ENCODE assay signal across 7 cellular contexts in the genomic region with DNA sequence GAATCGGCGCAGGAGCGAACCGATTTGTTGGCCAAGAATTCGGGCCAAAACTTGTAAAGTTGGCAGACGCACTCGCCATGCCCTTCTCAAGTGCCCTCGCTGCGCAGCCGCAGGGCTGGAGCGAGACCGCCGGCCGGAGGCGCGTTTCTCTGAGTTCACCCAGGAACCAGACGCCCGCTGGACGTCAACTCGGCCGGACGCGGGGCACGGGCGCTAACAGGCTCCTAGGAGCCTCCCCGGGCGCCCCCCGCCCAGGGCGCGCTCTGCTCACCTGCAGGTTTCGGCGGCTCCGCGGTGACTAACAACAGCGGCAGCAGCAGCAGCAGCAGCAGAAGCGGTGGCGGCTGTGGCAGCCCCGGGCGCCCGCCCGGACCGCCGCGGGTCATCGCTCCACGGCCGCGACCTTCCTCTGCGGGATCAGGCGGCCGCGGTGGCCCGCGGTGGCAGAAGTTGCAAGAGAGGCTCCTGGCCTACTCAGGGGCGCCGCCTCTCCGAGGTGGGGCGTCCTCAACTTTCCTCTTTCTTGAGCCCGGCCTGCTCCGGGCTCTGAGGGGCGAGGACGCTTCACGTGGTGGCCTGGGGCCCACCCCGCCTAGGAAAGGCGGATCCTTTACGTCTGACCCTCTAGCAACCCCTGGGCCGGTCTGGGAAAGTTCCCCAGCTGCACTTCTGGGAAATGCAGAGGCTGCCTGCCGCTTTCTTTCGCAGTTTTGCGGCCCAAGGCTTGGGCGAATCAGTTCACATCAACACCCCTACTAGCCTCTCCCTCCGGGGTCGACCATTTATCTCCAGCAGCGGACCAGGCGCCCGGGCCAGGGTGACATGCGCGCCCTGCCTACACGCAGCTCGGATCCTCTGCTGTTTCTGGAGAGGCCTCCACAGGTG. TPM values are rescaled to one million over a fixed set of nuclear protein-coding genes. Genes with fewer than 3 reads are reported as not detected.
A peak's percentile ranks its signal among the peaks of the same experiment; 100 is the strongest.
DNase-seq lines count a peak whose midpoint lies in the region; ATAC-seq, FAIRE-seq and TF ChIP-seq lines count a peak whose summit lies in the region.

A gene with protein sequence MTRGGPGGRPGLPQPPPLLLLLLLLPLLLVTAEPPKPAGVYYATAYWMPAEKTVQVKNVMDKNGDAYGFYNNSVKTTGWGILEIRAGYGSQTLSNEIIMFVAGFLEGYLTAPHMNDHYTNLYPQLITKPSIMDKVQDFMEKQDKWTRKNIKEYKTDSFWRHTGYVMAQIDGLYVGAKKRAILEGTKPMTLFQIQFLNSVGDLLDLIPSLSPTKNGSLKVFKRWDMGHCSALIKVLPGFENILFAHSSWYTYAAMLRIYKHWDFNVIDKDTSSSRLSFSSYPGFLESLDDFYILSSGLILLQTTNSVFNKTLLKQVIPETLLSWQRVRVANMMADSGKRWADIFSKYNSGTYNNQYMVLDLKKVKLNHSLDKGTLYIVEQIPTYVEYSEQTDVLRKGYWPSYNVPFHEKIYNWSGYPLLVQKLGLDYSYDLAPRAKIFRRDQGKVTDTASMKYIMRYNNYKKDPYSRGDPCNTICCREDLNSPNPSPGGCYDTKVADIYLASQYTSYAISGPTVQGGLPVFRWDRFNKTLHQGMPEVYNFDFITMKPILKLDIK (minus strand): TSS at position 573 of the 885 bp plus-strand sequence. CDS start 187 bp downstream, at position 386.

- no peaks in the 10 kb centered on the region for H3K4me1 Mint-ChIP-seq in natural killer cell treated with Interleukin-12 subunit alpha and Interleukin-12 subunit beta and Interleukin-15 and Interleukin-18, amount 100 ng/mL, for 72 hours (ENCODE audit: low read depth in 2 of 2)

- H3K4me3 ChIP-seq in GM12875 (ENCODE audit: low read depth, low read length) (peak within 1 kb of the TSS; percentile 53), WI38 (ENCODE audit: low read depth, low read length) (peak within 1 kb of the TSS; percentile 40)

- H3K27ac Mint-ChIP-seq in natural killer cell treated with Interleukin-12 subunit alpha and Interleukin-12 subunit beta and Interleukin-15 and Interleukin-18, amount 100 ng/mL, for 72 hours: no peak within 1 kb of the TSS

- peak within 1 kb of the TSS; percentile 12 for H3K4me3 Mint-ChIP-seq in natural killer cell treated with Interleukin-12 subunit alpha and Interleukin-12 subunit beta and Interleukin-15 and Interleukin-18, amount 100 ng/mL, for 72 hours

- peaks cover 26 to 38% of the 10 kb centered on the region in 2 donors for H3K27me3 Mint-ChIP-seq in natural killer cell treated with Interleukin-12 subunit alpha and Interleukin-12 subunit beta and Interleukin-15 and Interleukin-18, amount 100 ng/mL, for 72 hours

- H3K9me3 Mint-ChIP-seq in natural killer cell treated with Interleukin-12 subunit alpha and Interleukin-12 subunit beta and Interleukin-15 and Interleukin-18, amount 100 ng/mL, for 72 hours: no peaks in the 10 kb centered on the region

- no peaks in the 10 kb centered on the region for H3K36me3 Mint-ChIP-seq in natural killer cell treated with Interleukin-12 subunit alpha and Interleukin-12 subunit beta and Interleukin-15 and Interleukin-18, amount 100 ng/mL, for 72 hours

- DNase-seq in frontal cortex (ENCODE audit: low spot score in 2 of 2): peak; percentile 39 to 52
- no peak for DNase-seq in natural killer cell treated with Interleukin-12 subunit alpha and Interleukin-12 subunit beta and Interleukin-15 and Interleukin-18, amount 100 ng/mL, for 72 hours (ENCODE audit: low spot score)
- DNase-seq in NCI-H2081 (lab: John Stamatoyannopoulos, UW): no peak
- no peak for DNase-seq in effector CD4-positive, alpha-beta T cell

- peak; percentile 69 for ATAC-seq in HG02610 (IDR thresholded peaks at IDR 0.05; ENCODE audit: unreplicated experiment)
- ATAC-seq in natural killer cell treated with Interleukin-12 subunit alpha and Interleukin-12 subunit beta and Interleukin-15 and Interleukin-18, amount 100 ng/mL, for 72 hours: peak; percentile 46 to 59

- no peak for FAIRE-seq in frontal cortex (lab: Jason Lieb, UNC)

- TF ChIP-seq CTCF in GM12875 (IDR thresholded peaks at IDR 0.05; ENCODE audit: borderline replicate concordance, insufficient read depth, low read depth, low read length) (no peak), WI38 (IDR thresholded peaks at IDR 0.05; ENCODE audit: low read depth, low read length) (no peak)

RNA-seq across cellular contexts. Expression of the gene that starts here (rescaled TPM):
- total RNA-seq in frontal cortex: 1.6 TPM
- total RNA-seq in natural killer cell treated with Interleukin-12 subunit alpha and Interleukin-12 subunit beta and Interleukin-15 and Interleukin-18, amount 100 ng/mL, for 72 hours: not detected

Comparison
In these comparisons a context has a peak if more than half of its experiments do, and no peak if none do; other contexts are left out.
1. Peak in ATAC-seq in natural killer cell treated with Interleukin-12 subunit alpha and Interleukin-12 subunit beta and Interleukin-15 and Interleukin-18, amount 100 ng/mL, for 72 hours; RNA of the gene not detected or under 1 TPM.
2. DNase-seq: peak in frontal cortex (2 of 2); none in natural killer cell treated with Interleukin-12 subunit alpha and Interleukin-12 subunit beta and Interleukin-15 and Interleukin-18, amount 100 ng/mL, for 72 hours (single experiment), NCI-H2081 (0 of 2) and effector CD4-positive, alpha-beta T cell (single experiment).